Comparison of ENCODE assay signal across 8 cellular contexts in genomic region chr4:39458161-39458504, GRCh38. TPM values are rescaled to one million over a fixed set of nuclear protein-coding genes. Genes with fewer than 3 reads are reported as not detected.
DNase-seq lines count a peak whose midpoint lies in the region; ATAC-seq and TF ChIP-seq lines count a peak whose summit lies in the region.
"Not testable (repeated sequence)": the region's sequence is repeated elsewhere in the genome, so short reads cannot be mapped to it uniquely, and the experiment has no call there.

No MANE protein-coding gene starts in this region.

- H3K27me3 ChIP-seq in CD4-positive, CD25-positive, alpha-beta regulatory T cell (ENCODE audit: control insufficient read depth, insufficient read depth, low read length); Peyer's patch; iPS-18a (ENCODE audit: control insufficient read depth, insufficient read depth, low read length); stomach smooth muscle (ENCODE audit: control insufficient read depth in 1 of 2, insufficient read depth in 2 of 2, low read length in 2 of 2): not testable (repeated sequence)

- TF ChIP-seq POLR2A in Peyer's patch (IDR thresholded peaks at IDR 0.05) = not testable (repeated sequence)

- peak overlapping the region; percentile 93 to 98 (median 98) for H3K4me3 Mint-ChIP-seq in CD4-positive, CD25-positive, alpha-beta regulatory T cell
- H3K4me3 Mint-ChIP-seq in effector memory CD8-positive, alpha-beta T cell = peak overlapping the region; percentile 94 to 96
- peak overlapping the region; percentile 99 for H3K4me3 Mint-ChIP-seq in nephron

- peak overlapping the region; percentile 98 for H3K27ac ChIP-seq in CD4-positive, CD25-positive, alpha-beta regulatory T cell (ENCODE audit: insufficient read depth, low read length, poor library complexity, severe bottlenecking)
- H3K27ac ChIP-seq in Peyer's patch (peak overlapping the region; percentile 89 to 97 (median 95)), iPS-18a (ENCODE audit: low read length) (peak overlapping the region; percentile 95), stomach smooth muscle (ENCODE audit: low read length) (peak overlapping the region; percentile 98)

- H3K4me1 ChIP-seq in CD4-positive, CD25-positive, alpha-beta regulatory T cell (ENCODE audit: control insufficient read depth, insufficient read depth, low read length, poor library complexity, severe bottlenecking) = peaks cover 33% of the 10 kb centered on the region
- H3K4me1 ChIP-seq in Peyer's patch = peaks cover 3 to 14% (median 7%) of the 10 kb centered on the region in 4 donors
- peaks cover 10% of the 10 kb centered on the region for H3K4me1 ChIP-seq in iPS-18a (ENCODE audit: control insufficient read depth, low read depth, low read length)
- peaks cover 17% of the 10 kb centered on the region for H3K4me1 ChIP-seq in stomach smooth muscle (ENCODE audit: control insufficient read depth, insufficient read depth, low read length)

- peaks cover 45% of the 10 kb centered on the region for H3K36me3 Mint-ChIP-seq in CD4-positive, CD25-positive, alpha-beta regulatory T cell
- H3K36me3 Mint-ChIP-seq in activated naive CD4-positive, alpha-beta T cell treated with anti-CD3 and anti-CD28 coated beads, Interleukin-2, amount 50 U/mL, for 72 hours = peaks cover 42 to 64% of the 10 kb centered on the region in 2 donors
- H3K36me3 Mint-ChIP-seq in effector memory CD8-positive, alpha-beta T cell (ENCODE audit: insufficient read depth) = peaks cover 69% of the 10 kb centered on the region
- H3K36me3 Mint-ChIP-seq in nephron (ENCODE audit: low read depth) = peaks cover 50% of the 10 kb centered on the region

- not testable (repeated sequence) for H3K9me3 ChIP-seq in CD4-positive, CD25-positive, alpha-beta regulatory T cell (ENCODE audit: control insufficient read depth in 2 of 2, low read length in 2 of 2); Peyer's patch; iPS-18a (ENCODE audit: control insufficient read depth, low read depth, low read length); stomach smooth muscle (ENCODE audit: control insufficient read depth in 2 of 2, low read length in 2 of 2)

- H3K27ac Mint-ChIP-seq in CD4-positive, CD25-positive, alpha-beta regulatory T cell = peak overlapping the region; percentile 98 to 100 (median 100)
- H3K27ac Mint-ChIP-seq in activated naive CD4-positive, alpha-beta T cell treated with anti-CD3 and anti-CD28 coated beads, Interleukin-2, amount 50 U/mL, for 72 hours = peak overlapping the region; percentile 99
- peak overlapping the region; percentile 99 to 100 for H3K27ac Mint-ChIP-seq in effector memory CD8-positive, alpha-beta T cell
- H3K27ac Mint-ChIP-seq in nephron = peak overlapping the region; percentile 94 to 98 (median 98)

- H3K9ac ChIP-seq in iPS-18a (ENCODE audit: low read length) (peak overlapping the region; percentile 98), stomach smooth muscle (ENCODE audit: low read length in 2 of 2) (peak overlapping the region; percentile 99)

- TF ChIP-seq CTCF in HFF-Myc (IDR thresholded peaks at IDR 0.05; ENCODE audit: low read depth, low read length, missing control alignments); Peyer's patch (IDR thresholded peaks at IDR 0.05); nephron (IDR thresholded peaks at IDR 0.05; ENCODE audit: unreplicated experiment in 3 of 3): not testable (repeated sequence)

- peaks cover 48% of the 10 kb centered on the region for H3K36me3 ChIP-seq in CD4-positive, CD25-positive, alpha-beta regulatory T cell (ENCODE audit: control insufficient read depth, insufficient read depth, low read length)
- peaks cover 0 to 54% (median 0%) of the 10 kb centered on the region in 3 donors for H3K36me3 ChIP-seq in Peyer's patch
- peaks cover 56% of the 10 kb centered on the region for H3K36me3 ChIP-seq in iPS-18a (ENCODE audit: control insufficient read depth, low read depth, low read length)
- H3K36me3 ChIP-seq in stomach smooth muscle (ENCODE audit: control insufficient read depth in 2 of 2, insufficient read depth in 2 of 2, low read length in 2 of 2) = peaks cover 23 to 42% of the 10 kb centered on the region in 2 donors

- H3K9me3 Mint-ChIP-seq in CD4-positive, CD25-positive, alpha-beta regulatory T cell; activated naive CD4-positive, alpha-beta T cell treated with anti-CD3 and anti-CD28 coated beads, Interleukin-2, amount 50 U/mL, for 72 hours; effector memory CD8-positive, alpha-beta T cell; nephron: not testable (repeated sequence)

- peak overlapping the region; percentile 94 for H3K4me3 ChIP-seq in CD4-positive, CD25-positive, alpha-beta regulatory T cell (ENCODE audit: low read depth, low read length)
- H3K4me3 ChIP-seq in HFF-Myc (replicated peaks; ENCODE audit: low read depth, low read length) (peak overlapping the region; percentile 98), Peyer's patch (peak overlapping the region; percentile 61 to 93 (median 75)), iPS-18a (ENCODE audit: low read length) (peak overlapping the region; percentile 90), stomach smooth muscle (ENCODE audit: low read length in 2 of 2) (peak overlapping the region; percentile 92 to 97)

- H3K4me1 Mint-ChIP-seq in CD4-positive, CD25-positive, alpha-beta regulatory T cell = peaks cover 15 to 57% (median 35%) of the 10 kb centered on the region in 4 donors
- peaks cover 22 to 34% of the 10 kb centered on the region in 2 donors for H3K4me1 Mint-ChIP-seq in effector memory CD8-positive, alpha-beta T cell (ENCODE audit: low read depth in 2 of 2)
- peaks cover 24% of the 10 kb centered on the region for H3K4me1 Mint-ChIP-seq in nephron

- H3K27me3 Mint-ChIP-seq in CD4-positive, CD25-positive, alpha-beta regulatory T cell; effector memory CD8-positive, alpha-beta T cell; nephron (ENCODE audit: low read depth): not testable (repeated sequence)

- ATAC-seq in CD4-positive, CD25-positive, alpha-beta regulatory T cell (ENCODE audit: low read depth in 2 of 2) = peak in 1 of 2 donors; percentile 1
- not testable (repeated sequence) for ATAC-seq in activated naive CD4-positive, alpha-beta T cell treated with anti-CD3 and anti-CD28 coated beads, Interleukin-2, amount 50 U/mL, for 72 hours
- peak; percentile 6 for ATAC-seq in effector memory CD8-positive, alpha-beta T cell (replicated peaks)

- DNase-seq in CD4-positive, CD25-positive, alpha-beta regulatory T cell; HFF-Myc (ENCODE audit: extremely low read depth, low read depth); Peyer's patch; activated naive CD4-positive, alpha-beta T cell treated with anti-CD3 and anti-CD28 coated beads, Interleukin-2, amount 50 U/mL, for 72 hours (ENCODE audit: low spot score in 2 of 2); effector memory CD8-positive, alpha-beta T cell: not testable (repeated sequence)

RNA-seq across cellular contexts. Expression of gene RPL9, which starts 0.6 kb away (rescaled TPM):
- 1,902 TPM for total RNA-seq in CD4-positive, CD25-positive, alpha-beta regulatory T cell
- 1,000 to 10,000 TPM; 1,739 to 2,644 (median 2,251) TPM for polyA plus RNA-seq in CD4-positive, CD25-positive, alpha-beta regulatory T cell
- total RNA-seq in Peyer's patch = 1,000 to 10,000 TPM in 2 of 4 donors, 100 to 1,000 TPM in 2; 798 to 2,811 (median 1,122) TPM
- 1,000 to 10,000 TPM; 1,913 to 2,275 TPM for total RNA-seq in activated naive CD4-positive, alpha-beta T cell treated with anti-CD3 and anti-CD28 coated beads, Interleukin-2, amount 50 U/mL, for 72 hours

RNA-seq across cellular contexts. Expression of gene LIAS, which starts 0.7 kb away (rescaled TPM):
- 12.2 TPM for total RNA-seq in CD4-positive, CD25-positive, alpha-beta regulatory T cell
- polyA plus RNA-seq in CD4-positive, CD25-positive, alpha-beta regulatory T cell = 10 to 100 TPM; 10.6 to 13.6 (median 12.2) TPM
- 10 to 100 TPM; 11.9 to 27.2 (median 17.0) TPM for total RNA-seq in Peyer's patch
- 10 to 100 TPM; 23.2 to 40.2 TPM for total RNA-seq in activated naive CD4-positive, alpha-beta T cell treated with anti-CD3 and anti-CD28 coated beads, Interleukin-2, amount 50 U/mL, for 72 hours

RNA-seq across cellular contexts. Expression of gene KLB, which starts 51.4 kb away (rescaled TPM):
- total RNA-seq in CD4-positive, CD25-positive, alpha-beta regulatory T cell = not detected
- under 1 TPM in 2 of 4 donors, not detected in 2; 0.06 to 0.07 TPM for polyA plus RNA-seq in CD4-positive, CD25-positive, alpha-beta regulatory T cell
- total RNA-seq in Peyer's patch = 1 to 10 TPM in 2 of 4 donors, under 1 TPM in 1, not detected in 1; 0.66 to 1.8 (median 1.3) TPM
- total RNA-seq in activated naive CD4-positive, alpha-beta T cell treated with anti-CD3 and anti-CD28 coated beads, Interleukin-2, amount 50 U/mL, for 72 hours = not detected
